31 cellular contexts compared by ENCODE assay signal in the genomic region with DNA sequence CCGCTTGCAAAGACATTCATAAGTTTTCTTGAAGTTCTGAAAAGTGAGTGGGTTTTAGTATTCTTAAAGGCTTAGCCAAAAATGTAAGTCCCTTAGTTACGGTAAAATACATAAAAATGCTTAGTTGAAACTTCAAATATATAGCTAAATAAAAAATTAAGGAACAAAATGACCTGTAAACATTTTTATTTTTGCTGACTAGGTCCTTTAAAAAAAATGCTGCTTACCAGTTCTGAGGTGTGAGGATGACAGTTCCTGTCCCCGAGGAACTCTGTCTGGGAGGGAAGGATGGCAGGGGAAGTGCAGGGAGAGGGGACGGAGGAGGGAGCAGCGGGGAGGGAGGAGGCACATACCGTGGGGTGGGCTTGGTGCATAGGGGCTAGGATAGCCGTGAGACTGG.
"Had no signal": no experiment of that assay in that cellular context is flagged by ENCODE, and none has a peak within 500 bp of the region (broad histone marks: within the 10 kb centered on the region; RNA-seq: fewer than 3 reads in every experiment).

No MANE protein-coding gene starts in this region.

- FAIRE-seq: astrocyte, bronchial epithelial cell, colon had no signal

- H3K4me1 ChIP-seq: esophagus muscularis mucosa, foreskin keratinocyte, heart right ventricle had no signal

- H3K4me3 Mint-ChIP-seq: activated CD4-positive, alpha-beta memory T cell treated with anti-CD3 and anti-CD28 coated beads, Interleukin-2, amount 10 ng/mL, durations not matched to agents 7 days and 5 days; activated CD4-positive, alpha-beta T cell treated with anti-CD3 and anti-CD28 coated beads for 36 hours; activated CD4-positive, alpha-beta T cell treated with anti-CD3 and anti-CD28 coated beads, Interleukin-2, amount 10 ng/mL, durations not matched to agents 7 days and 5 days; activated naive CD8-positive, alpha-beta T cell; activated T-cell treated with anti-CD3 and anti-CD28 coated beads, Interleukin-2, amount 50 U/mL, for 4 hours; activated T-helper 17 cell treated with anti-CD3 and anti-CD28 coated beads, Interleukin-2, amount 50 U/mL, for 72 hours; central memory CD8-positive, alpha-beta T cell; effector memory CD8-positive, alpha-beta T cell had no signal

- ATAC-seq: activated CD4-positive, alpha-beta T cell treated with anti-CD3 and anti-CD28 coated beads for 36 hours; activated T-cell treated with anti-CD3 and anti-CD28 coated beads, Interleukin-2, amount 50 U/mL, for 4 hours; activated T-helper 17 cell treated with anti-CD3 and anti-CD28 coated beads, Interleukin-2, amount 50 U/mL, for 72 hours; foreskin keratinocyte; gastrocnemius medialis; heart right ventricle had no signal

- H3K27me3 Mint-ChIP-seq: activated naive CD8-positive, alpha-beta T cell; central memory CD8-positive, alpha-beta T cell; effector memory CD8-positive, alpha-beta T cell had no signal

- H3K27me3 ChIP-seq: esophagus muscularis mucosa, gastrocnemius medialis had no signal

- H3K27ac Mint-ChIP-seq: activated CD4-positive, alpha-beta memory T cell treated with anti-CD3 and anti-CD28 coated beads, Interleukin-2, amount 10 ng/mL, durations not matched to agents 7 days and 5 days; activated CD4-positive, alpha-beta T cell treated with anti-CD3 and anti-CD28 coated beads for 36 hours; activated CD4-positive, alpha-beta T cell treated with anti-CD3 and anti-CD28 coated beads, Interleukin-2, amount 10 ng/mL, durations not matched to agents 7 days and 5 days; activated naive CD8-positive, alpha-beta T cell; activated T-helper 17 cell treated with anti-CD3 and anti-CD28 coated beads, Interleukin-2, amount 50 U/mL, for 72 hours had no signal

- DNase-seq: activated CD4-positive, alpha-beta memory T cell treated with anti-CD3 and anti-CD28 coated beads, Interleukin-2, amount 10 ng/mL, durations not matched to agents 7 days and 5 days; activated CD4-positive, alpha-beta T cell treated with anti-CD3 and anti-CD28 coated beads for 36 hours; activated CD4-positive, alpha-beta T cell treated with anti-CD3 and anti-CD28 coated beads, Interleukin-2, amount 10 ng/mL, durations not matched to agents 7 days and 5 days; activated CD4-positive, alpha-beta T cell treated with anti-CD3 and anti-CD28 coated beads, Interleukin-2, amount 50 U/mL, for 4 hours; activated CD4-positive, CD25-positive, alpha-beta regulatory T cell; activated CD4-positive, CD25-positive, alpha-beta regulatory T cell treated with anti-CD3 and anti-CD28 coated beads, Interleukin-2, amount 50 U/mL, for 72 hours; activated effector memory CD4-positive, alpha-beta T cell treated with Interleukin-2 at 50 U/mL for 16 hours; activated gamma-delta T cell treated with Interleukin-2 at 50 U/mL for 16 hours; activated naive CD4-positive, alpha-beta T cell treated with anti-CD3 and anti-CD28 coated beads, Interleukin-2, amount 50 U/mL, for 16 hours; activated naive CD4-positive, alpha-beta T cell treated with Interleukin-2 at 50 U/mL for 16 hours; activated T-cell treated with anti-CD3 and anti-CD28 coated beads, Interleukin-2, amount 50 U/mL, for 4 hours; amniotic stem cell; anterior cingulate cortex; brain microvascular endothelial cell; cortex of kidney; dermis blood vessel endothelial cell; effector CD4-positive, alpha-beta T cell; effector memory CD8-positive, alpha-beta T cell; erythroblast; foreskin keratinocyte; gastrocnemius medialis; glutamatergic neuron; heart right ventricle; T-helper 2 cell had no signal

- H3K9me3 ChIP-seq: gastrocnemius medialis had no signal

- H3K4me1 Mint-ChIP-seq: activated CD4-positive, alpha-beta memory T cell treated with anti-CD3 and anti-CD28 coated beads, Interleukin-2, amount 10 ng/mL, durations not matched to agents 7 days and 5 days; activated CD4-positive, alpha-beta T cell treated with anti-CD3 and anti-CD28 coated beads, Interleukin-2, amount 10 ng/mL, durations not matched to agents 7 days and 5 days; activated T-helper 17 cell treated with anti-CD3 and anti-CD28 coated beads, Interleukin-2, amount 50 U/mL, for 72 hours had no signal

- H3K4me3 ChIP-seq: esophagus muscularis mucosa, gastrocnemius medialis, heart right ventricle had no signal

- H3K27ac ChIP-seq: brain microvascular endothelial cell, esophagus muscularis mucosa, foreskin keratinocyte, gastrocnemius medialis, heart right ventricle had no signal

- H3K36me3 ChIP-seq: brain microvascular endothelial cell, esophagus muscularis mucosa, gastrocnemius medialis, heart right ventricle had no signal

- H3K9me3 Mint-ChIP-seq: activated T-helper 17 cell treated with anti-CD3 and anti-CD28 coated beads, Interleukin-2, amount 50 U/mL, for 72 hours; effector memory CD8-positive, alpha-beta T cell had no signal
